Comparison of ENCODE assay signal across 1 cellular context in the genomic region with DNA sequence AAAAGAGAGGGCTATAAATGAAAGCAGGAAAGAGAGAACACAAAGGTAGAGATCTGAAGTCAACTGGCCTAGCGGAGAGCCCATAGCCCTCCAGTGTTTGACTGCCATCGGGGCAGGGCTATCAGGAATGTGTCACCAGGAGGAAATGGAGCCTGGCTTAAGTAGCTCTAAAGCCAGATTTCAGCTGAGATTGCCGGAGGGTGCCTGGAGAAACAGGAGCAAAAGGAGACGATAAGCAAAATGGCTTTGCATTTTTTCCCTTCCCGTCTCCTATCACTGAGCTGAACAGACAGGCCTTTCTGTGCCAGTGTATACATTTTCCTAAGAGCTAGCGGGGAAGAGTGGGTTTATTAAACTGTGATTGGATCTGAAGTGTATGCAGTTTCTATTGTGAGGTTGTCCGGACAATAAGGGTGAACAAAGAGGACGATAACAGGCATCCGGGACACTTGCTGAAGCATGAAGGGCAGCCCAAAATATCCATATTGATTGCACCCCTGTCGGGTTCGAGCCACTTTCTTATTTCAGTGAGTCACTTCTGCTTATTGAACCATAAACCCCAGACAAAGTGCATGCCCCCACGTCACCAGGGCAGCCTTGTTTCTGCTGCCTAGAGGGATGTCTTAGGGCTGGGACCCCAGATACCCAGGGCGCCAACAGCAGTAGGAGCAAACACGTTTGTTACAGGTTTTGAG.
TF ChIP-seq lines count a peak whose summit lies in the region.

No MANE protein-coding gene starts in this region.

TF ChIP-seq in WTC11, 78 proteins besides CTCF, POLR2A, EP300 and RAD21 (continued from another document):
- TF ChIP-seq ARID4B (CRISPR knock-in tag; IDR thresholded peaks at IDR 0.05; ENCODE audit: borderline replicate concordance) (no peak), NR2C2 (CRISPR knock-in tag; IDR thresholded peaks at IDR 0.05) (no peak), ZNF396 (CRISPR knock-in tag; IDR thresholded peaks at IDR 0.05; ENCODE audit: borderline replicate concordance) (no peak), FOXK1 (CRISPR knock-in tag; IDR thresholded peaks at IDR 0.05) (no peak), ATF3 (CRISPR knock-in tag; conservative IDR thresholded peaks at IDR 0.05) (no peak), PRDM15 (CRISPR knock-in tag; IDR thresholded peaks at IDR 0.05) (no peak), CBFB (CRISPR knock-in tag; IDR thresholded peaks at IDR 0.05; ENCODE audit: low read depth) (no peak), SOX15 (CRISPR knock-in tag; IDR thresholded peaks at IDR 0.05) (no peak), NR1H2 (CRISPR knock-in tag; IDR thresholded peaks at IDR 0.05) (no peak), MAX (CRISPR knock-in tag; IDR thresholded peaks at IDR 0.05) (no peak), PREB (CRISPR knock-in tag; IDR thresholded peaks at IDR 0.05; ENCODE audit: borderline replicate concordance) (no peak), SMAD4 (CRISPR knock-in tag; IDR thresholded peaks at IDR 0.05) (no peak)
- TF ChIP-seq, protein P1, sequence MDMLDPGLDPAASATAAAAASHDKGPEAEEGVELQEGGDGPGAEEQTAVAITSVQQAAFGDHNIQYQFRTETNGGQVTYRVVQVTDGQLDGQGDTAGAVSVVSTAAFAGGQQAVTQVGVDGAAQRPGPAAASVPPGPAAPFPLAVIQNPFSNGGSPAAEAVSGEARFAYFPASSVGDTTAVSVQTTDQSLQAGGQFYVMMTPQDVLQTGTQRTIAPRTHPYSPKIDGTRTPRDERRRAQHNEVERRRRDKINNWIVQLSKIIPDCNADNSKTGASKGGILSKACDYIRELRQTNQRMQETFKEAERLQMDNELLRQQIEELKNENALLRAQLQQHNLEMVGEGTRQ (CRISPR knock-in tag; IDR thresholded peaks at IDR 0.05), result no peak
